Comparison of ENCODE assay signal across 8 cellular contexts in the genomic region with DNA sequence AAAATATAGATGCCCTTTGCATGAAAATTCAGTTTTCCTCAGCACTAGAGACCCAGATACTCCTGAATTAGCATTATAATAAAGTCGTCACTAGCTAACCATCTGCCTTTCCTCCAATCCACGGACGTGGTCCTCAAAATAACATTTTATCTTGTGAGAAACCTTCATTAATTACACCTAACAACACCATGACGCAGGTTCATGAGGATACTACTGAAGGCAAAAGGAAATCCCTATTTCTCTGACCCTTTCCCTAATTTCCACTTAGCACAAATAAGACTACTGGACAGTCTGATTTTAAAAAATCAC. TPM values are rescaled to one million over a fixed set of nuclear protein-coding genes. Genes with fewer than 3 reads are reported as not detected.
DNase-seq lines count a peak whose midpoint lies in the region; ATAC-seq and TF ChIP-seq lines count a peak whose summit lies in the region.

No MANE protein-coding gene starts in this region.

- TF ChIP-seq CTCF in HCT116 (IDR thresholded peaks at IDR 0.05 in 2 of 3, conservative IDR thresholded peaks at IDR 0.05 in 1 of 3; ENCODE audit: borderline replicate concordance in 1 of 3, insufficient read depth in 1 of 3, low read depth in 2 of 3, low read length in 2 of 3) (no peak), spleen (IDR thresholded peaks at IDR 0.05 in 8 of 11, conservative IDR thresholded peaks at IDR 0.05 in 3 of 11) (no peak)

- peaks cover 62% of the 10 kb centered on the region for H3K79me2 ChIP-seq in HCT116 (ENCODE audit: insufficient read depth, low read length)

- POLR2A ChIA-PET in HCT116 (lab: Charles Lee) = no interaction called here

- H3K4me1 ChIP-seq in HCT116 (ENCODE audit: control insufficient read depth in 1 of 2, insufficient read depth in 2 of 2, low read length in 2 of 2) = peaks cover 14 to 26% of the 10 kb centered on the region in 2 experiments; a peak in 3 of 4 replicates
- H3K4me1 ChIP-seq in iPS-18a (ENCODE audit: control insufficient read depth, low read depth, low read length) = peaks cover 19% of the 10 kb centered on the region
- peaks cover 44 to 60% (median 54%) of the 10 kb centered on the region in 6 donors for H3K4me1 ChIP-seq in spleen

- no peak for TF ChIP-seq RAD21 in HCT116 (IDR thresholded peaks at IDR 0.05; ENCODE audit: low read depth)

- H4K20me1 ChIP-seq in HCT116 (ENCODE audit: insufficient read depth) = peaks cover 14% of the 10 kb centered on the region; the same call in 1 of the 2 replicates

- DNase-seq in HCT116 (ENCODE audit: low read depth, low spot score) (no peak), spleen (no peak), SHP77 treated with DMSO at 0.1 percent for 48 hours (lab: John Stamatoyannopoulos, UW) (no peak), left lobe of liver (ENCODE audit: low spot score) (no peak)
- DNase-seq in activated T-helper 1 cell treated with anti-CD3 and anti-CD28 coated beads, Interleukin-12 subunit alpha, Interleukin-12 subunit beta, Interleukin-2, Interleukin-4 antibody, amounts not matched to agents 30 ng/mL and 10 ng/mL and 1 ng/mL, durations not matched to agents 14 hours and 24 hours and 36 hours (ENCODE audit: low spot score) = no peak
- no peak for DNase-seq in activated CD4-positive, CD25-positive, alpha-beta regulatory T cell (lab: John Stamatoyannopoulos, UW)

- peak overlapping the region; percentile 84 for H3K4me2 ChIP-seq in HCT116 (ENCODE audit: low read length)

- H3K4me1 Mint-ChIP-seq in activated T-helper 1 cell treated with anti-CD3 and anti-CD28 coated beads, Interleukin-12 subunit alpha, Interleukin-12 subunit beta, Interleukin-2, Interleukin-4 antibody, amounts not matched to agents 30 ng/mL and 10 ng/mL and 1 ng/mL, durations not matched to agents 14 hours and 24 hours and 36 hours (ENCODE audit: low read depth) = peaks cover 54% of the 10 kb centered on the region

- H3K9me3 Mint-ChIP-seq in activated T-helper 1 cell treated with anti-CD3 and anti-CD28 coated beads, Interleukin-12 subunit alpha, Interleukin-12 subunit beta, Interleukin-2, Interleukin-4 antibody, amounts not matched to agents 30 ng/mL and 10 ng/mL and 1 ng/mL, durations not matched to agents 14 hours and 24 hours and 36 hours = no peaks in the 10 kb centered on the region

- RAD21 ChIA-PET in HCT116 (lab: Charles Lee; ENCODE audit: low non-redundant PET in 1 of 2, low total read pairs in 2 of 2, uncharacterized antibody in 2 of 2, unreplicated experiment in 2 of 2) = no interaction called here

- ATAC-seq in HCT116 = no peak
- no peak for ATAC-seq in left lobe of liver
- no peak for ATAC-seq in HG03354 (IDR thresholded peaks at IDR 0.05; ENCODE audit: poor library complexity, severe bottlenecking, unreplicated experiment)

- H3K36me3 ChIP-seq in HCT116 (ENCODE audit: control insufficient read depth in 1 of 2, insufficient read depth in 2 of 2, low read length in 2 of 2) = 0 out of 4 replicates have a peak, but pooled peaks cover 0 to 8% of the 10 kb centered on the region in 2 experiments
- H3K36me3 ChIP-seq in iPS-18a (ENCODE audit: control insufficient read depth, low read depth, low read length) = peaks cover 16% of the 10 kb centered on the region
- peaks cover 0 to 39% (median 0%) of the 10 kb centered on the region in 6 donors for H3K36me3 ChIP-seq in spleen

- CTCF ChIA-PET in HCT116 (lab: Charles Lee) = interaction anchor here (2.4 to 2.6 kb wide), 2 partner anchors 92 to 96 kb away, joined by 14 to 15 read pairs; no protein-coding TSS in a partner anchor

- 34 to 67% (median 45%) methylated on average over 4 of the region's 4 CpGs for WGBS in spleen, 5 donors

- H3K36me3 Mint-ChIP-seq in activated T-helper 1 cell treated with anti-CD3 and anti-CD28 coated beads, Interleukin-12 subunit alpha, Interleukin-12 subunit beta, Interleukin-2, Interleukin-4 antibody, amounts not matched to agents 30 ng/mL and 10 ng/mL and 1 ng/mL, durations not matched to agents 14 hours and 24 hours and 36 hours (ENCODE audit: low read depth) = peaks cover 25% of the 10 kb centered on the region

- BruUV-seq in HCT116 (replicated peaks; lab: Mats Ljungman, UMichigan) = no TSS peak

- intact Hi-C loops in HCT116 (cut with micrococcal nuclease) (loop anchor here (5.0 kb wide), 3 partner anchors 34 to 141 kb away; partner anchors contain the start of genes CCNC and COQ3), spleen (cut with DNase I; ENCODE audit: low total_unique reads) (no loop called here)
- intact Hi-C loops in activated T-helper 1 cell treated with anti-CD3 and anti-CD28 coated beads, Interleukin-12 subunit alpha, Interleukin-12 subunit beta, Interleukin-2, Interleukin-4 antibody, amounts not matched to agents 30 ng/mL and 10 ng/mL and 1 ng/mL, durations not matched to agents 14 hours and 24 hours and 36 hours (cut with micrococcal nuclease) = loop anchor here (1.0 to 5.0 kb wide), 2 partner anchors 92 to 479 kb away; partner anchors contain the start of gene FBXL4

- peak overlapping the region; percentile 95 to 99 for H3K4me3 ChIP-seq in HCT116 (replicated peaks in 1 of 2; ENCODE audit: low read depth in 1 of 2, low read length in 2 of 2)
- peak overlapping the region; percentile 89 for H3K4me3 ChIP-seq in iPS-18a (ENCODE audit: low read length)
- peak overlapping the region; percentile 62 to 82 (median 69) for H3K4me3 ChIP-seq in spleen

- H3K27me3 Mint-ChIP-seq in activated T-helper 1 cell treated with anti-CD3 and anti-CD28 coated beads, Interleukin-12 subunit alpha, Interleukin-12 subunit beta, Interleukin-2, Interleukin-4 antibody, amounts not matched to agents 30 ng/mL and 10 ng/mL and 1 ng/mL, durations not matched to agents 14 hours and 24 hours and 36 hours (ENCODE audit: insufficient read depth) = no peaks in the 10 kb centered on the region

- H3K9me2 ChIP-seq in HCT116 (ENCODE audit: insufficient read depth) = no peaks in the 10 kb centered on the region

- H3K4me3 Mint-ChIP-seq in activated T-helper 1 cell treated with anti-CD3 and anti-CD28 coated beads, Interleukin-12 subunit alpha, Interleukin-12 subunit beta, Interleukin-2, Interleukin-4 antibody, amounts not matched to agents 30 ng/mL and 10 ng/mL and 1 ng/mL, durations not matched to agents 14 hours and 24 hours and 36 hours = peak overlapping the region; percentile 94

- H3K9ac ChIP-seq in HCT116 (ENCODE audit: low read length) (peak overlapping the region; percentile 99), iPS-18a (ENCODE audit: low read length) (peak overlapping the region; percentile 99)

- TF ChIP-seq POLR2A in HCT116 (IDR thresholded peaks at IDR 0.05; ENCODE audit: borderline replicate concordance, extremely low read depth, insufficient read depth, insufficient read length) = no peak
- TF ChIP-seq POLR2A in spleen (IDR thresholded peaks at IDR 0.05) = no peak

- H2AFZ ChIP-seq in HCT116 (ENCODE audit: low read depth, low read length, poor library complexity, severe bottlenecking) = no peak overlapping the region

- H3K27me3 ChIP-seq in HCT116 (ENCODE audit: insufficient read depth, low read length) (no peaks in the 10 kb centered on the region), iPS-18a (ENCODE audit: control insufficient read depth, insufficient read depth, low read length) (no peaks in the 10 kb centered on the region), spleen (replicated peaks in 1 of 7) (no peaks in the 10 kb centered on the region)

- H3K9me3 ChIP-seq in HCT116 (ENCODE audit: control insufficient read depth in 1 of 2, insufficient read depth in 1 of 2, low read depth in 1 of 2, low read length in 2 of 2) (no peaks in the 10 kb centered on the region), iPS-18a (ENCODE audit: control insufficient read depth, low read depth, low read length) (no peaks in the 10 kb centered on the region), spleen (no peaks in the 10 kb centered on the region)

- H3K27ac Mint-ChIP-seq in activated T-helper 1 cell treated with anti-CD3 and anti-CD28 coated beads, Interleukin-12 subunit alpha, Interleukin-12 subunit beta, Interleukin-2, Interleukin-4 antibody, amounts not matched to agents 30 ng/mL and 10 ng/mL and 1 ng/mL, durations not matched to agents 14 hours and 24 hours and 36 hours = peak overlapping the region; percentile 100

- H3K27ac ChIP-seq in HCT116 (ENCODE audit: low read depth, low read length) (peak overlapping the region; percentile 86), iPS-18a (ENCODE audit: low read length) (peak overlapping the region; percentile 99), spleen (peak overlapping the region; percentile 96 to 99 (median 98))

TF ChIP-seq in HCT116, 20 proteins besides CTCF, POLR2A, EP300 and RAD21:
- no peak for TF ChIP-seq FOSL1 (IDR thresholded peaks at IDR 0.05; ENCODE audit: low read depth)
- TF ChIP-seq YY1 (IDR thresholded peaks at IDR 0.05; ENCODE audit: extremely low read depth, insufficient replicate concordance, low read depth, low read length) = no peak
TF ChIP-seq in HCT116: peak in this region for 0.

RNA-seq across cellular contexts. Expression of gene PNISR, which starts 1.3 kb away (rescaled TPM):
- total RNA-seq in HCT116 (2021; ENCODE audit: unreplicated experiment) (97.1 TPM), spleen (100 to 1,000 TPM; 143 to 338 (median 181) TPM), left lobe of liver (34.4 TPM)
- 46.7 and 62.5 TPM in 2 replicates for polyA plus RNA-seq in HCT116 (2012)
- total RNA-seq in activated T-helper 1 cell treated with anti-CD3 and anti-CD28 coated beads, Interleukin-12 subunit alpha, Interleukin-12 subunit beta, Interleukin-2, Interleukin-4 antibody, amounts not matched to agents 30 ng/mL and 10 ng/mL and 1 ng/mL, durations not matched to agents 14 hours and 24 hours and 36 hours = 98.4 and 112 TPM in 2 replicates
- polyA plus RNA-seq in spleen = 10 to 100 TPM; 44.0 to 52.9 (median 45.7) TPM

RNA-seq across cellular contexts. Expression of gene COQ3, which starts 32.4 kb away (rescaled TPM):
- total RNA-seq in HCT116 (2021; ENCODE audit: unreplicated experiment) (19.0 TPM), spleen (1 to 10 TPM; 3.2 to 8.2 (median 4.9) TPM), left lobe of liver (7.5 TPM)
- polyA plus RNA-seq in HCT116 (2012) = 8.6 and 10.6 TPM in 2 replicates
- 13.5 and 16.7 TPM in 2 replicates for total RNA-seq in activated T-helper 1 cell treated with anti-CD3 and anti-CD28 coated beads, Interleukin-12 subunit alpha, Interleukin-12 subunit beta, Interleukin-2, Interleukin-4 antibody, amounts not matched to agents 30 ng/mL and 10 ng/mL and 1 ng/mL, durations not matched to agents 14 hours and 24 hours and 36 hours
- 10 to 100 TPM in 1 of 3 donors, 1 to 10 TPM in 2; 7.7 to 16.8 (median 9.8) TPM for polyA plus RNA-seq in spleen
